Comparison of ENCODE assay signal across 8 cellular contexts in genomic region chrX:24603191-24603590, GRCh38.
"Had no signal": no experiment of that assay in that cellular context is flagged by ENCODE, and none has a peak within 500 bp of the region (broad histone marks: within the 10 kb centered on the region; RNA-seq: fewer than 3 reads in every experiment).

No MANE protein-coding gene starts in this region.

- H3K4me3 ChIP-seq: K562 had no signal

- FAIRE-seq: HepG2, HTR-8/SVneo, K562 had no signal

- H3K9ac ChIP-seq: KMS-11 had no signal

- H3K27ac ChIP-seq: HL-60, KMS-11 had no signal

- H3K4me2 ChIP-seq: KMS-11 had no signal

- DNase-seq: IMR-90, KBM-7, KG1 had no signal
